Comparison of ENCODE assay signal across 15 cellular contexts in the genomic region with DNA sequence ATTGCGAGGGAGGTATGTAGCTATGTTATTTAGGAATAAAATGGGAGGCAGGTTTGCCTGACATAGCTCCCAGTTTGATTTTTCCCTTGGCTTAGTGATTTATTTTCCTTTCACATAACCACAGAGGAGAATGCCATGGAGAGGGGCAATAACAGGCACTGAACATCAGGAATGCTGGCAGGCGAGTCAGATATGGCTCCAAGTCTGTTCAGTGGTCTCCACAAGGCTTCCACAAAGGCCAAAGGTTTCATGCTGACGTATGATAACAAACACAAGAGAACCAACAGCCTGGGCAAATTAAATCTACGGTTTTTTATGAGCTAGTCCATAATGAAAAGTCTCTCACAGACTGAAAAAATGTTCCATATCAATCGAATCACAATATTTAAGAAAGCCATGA.
"Had no signal": no experiment of that assay in that cellular context is flagged by ENCODE, and none has a peak within 500 bp of the region (broad histone marks: within the 10 kb centered on the region; RNA-seq: fewer than 3 reads in every experiment).

No MANE protein-coding gene starts in this region.

- DNase-seq: activated CD4-positive, alpha-beta T cell treated with anti-CD3 and anti-CD28 coated beads, Interleukin-2, amount 50 U/mL, for 1 hour; activated CD4-positive, CD25-positive, alpha-beta regulatory T cell; activated naive CD4-positive, alpha-beta T cell treated with anti-CD3 and anti-CD28 coated beads, Interleukin-2, amount 10 ng/mL, durations not matched to agents 7 days and 5 days; activated T-cell treated with anti-CD3 and anti-CD28 coated beads for 4 hours; heart left ventricle; left lung; right cardiac atrium; thyroid gland had no signal

- H3K4me2 ChIP-seq: smooth muscle cell had no signal

- H3K4me3 ChIP-seq: esophagus muscularis mucosa, heart left ventricle, left lung, smooth muscle cell, thyroid gland, vagina had no signal

- H3K9me3 ChIP-seq: esophagus muscularis mucosa, heart left ventricle, thyroid gland, vagina had no signal

- H3K27ac ChIP-seq: esophagus muscularis mucosa, foreskin keratinocyte, left lung, thyroid gland, vagina had no signal

- H3K9me3 Mint-ChIP-seq: activated T-helper 17 cell treated with anti-CD3 and anti-CD28 coated beads, Interleukin-2, amount 50 U/mL, for 72 hours had no signal

- H3K27me3 Mint-ChIP-seq: activated naive CD4-positive, alpha-beta T cell treated with anti-CD3 and anti-CD28 coated beads, Interleukin-2, amount 10 ng/mL, durations not matched to agents 7 days and 5 days; activated T-helper 17 cell treated with anti-CD3 and anti-CD28 coated beads, Interleukin-2, amount 50 U/mL, for 72 hours had no signal

- H3K4me1 Mint-ChIP-seq: activated T-helper 17 cell treated with anti-CD3 and anti-CD28 coated beads, Interleukin-2, amount 50 U/mL, for 72 hours had no signal

- FAIRE-seq: islet of Langerhans, TTC549 had no signal

- H3K4me3 Mint-ChIP-seq: activated naive CD4-positive, alpha-beta T cell treated with anti-CD3 and anti-CD28 coated beads, Interleukin-2, amount 10 ng/mL, durations not matched to agents 7 days and 5 days; activated T-helper 17 cell treated with anti-CD3 and anti-CD28 coated beads, Interleukin-2, amount 50 U/mL, for 72 hours had no signal

- H3K36me3 ChIP-seq: thyroid gland, vagina had no signal

- H3K27me3 ChIP-seq: esophagus muscularis mucosa, foreskin keratinocyte, heart left ventricle, left lung, thyroid gland, vagina had no signal

- H3K4me1 ChIP-seq: esophagus muscularis mucosa, foreskin keratinocyte, left lung, thyroid gland, vagina had no signal

- H3K27ac Mint-ChIP-seq: activated naive CD4-positive, alpha-beta T cell treated with anti-CD3 and anti-CD28 coated beads, Interleukin-2, amount 10 ng/mL, durations not matched to agents 7 days and 5 days; activated T-helper 17 cell treated with anti-CD3 and anti-CD28 coated beads, Interleukin-2, amount 50 U/mL, for 72 hours had no signal
